In the genomic region with DNA sequence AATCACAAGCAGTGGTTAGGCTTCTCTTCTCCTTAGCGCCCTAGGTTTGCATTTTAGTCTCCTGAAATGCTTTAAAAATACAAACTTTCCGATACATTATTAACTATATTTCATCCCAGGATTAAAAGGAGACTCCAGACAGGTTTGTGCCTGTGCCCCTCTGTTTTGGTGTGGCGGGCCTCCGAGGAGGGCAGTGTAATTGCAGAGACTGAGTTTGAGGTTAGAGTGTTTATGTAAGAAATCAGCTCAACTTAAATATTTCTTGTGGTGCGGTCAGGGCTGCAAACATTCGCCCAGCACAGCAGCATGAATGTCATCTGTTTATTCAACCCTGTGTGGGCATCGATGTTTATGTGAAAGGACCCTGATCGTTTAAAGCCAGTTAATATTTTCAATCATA, we compare ENCODE assay signal across 21 cellular contexts.
A peak's percentile ranks its signal among the peaks of the same experiment; 100 is the strongest.
DNase-seq lines count a peak whose midpoint lies in the region; ATAC-seq and TF ChIP-seq lines count a peak whose summit lies in the region.
"Had no signal": no experiment of that assay in that cellular context is flagged by ENCODE, and none has a peak within 500 bp of the region (broad histone marks: within the 10 kb centered on the region; RNA-seq: fewer than 3 reads in every experiment).

No MANE protein-coding gene starts in this region.

- no peaks in the 10 kb centered on the region for H3F3A ChIP-seq in smooth muscle cell (ENCODE audit: low read depth)

- H3K4me2 ChIP-seq in hepatocyte = peak overlapping the region; percentile 42
- peak overlapping the region; percentile 62 for H3K4me2 ChIP-seq in smooth muscle cell
- H3K4me2 ChIP-seq: BLaER1, KMS-11 had no signal

- H3K36me3 ChIP-seq in hepatocyte (replicated peaks; ENCODE audit: insufficient read depth, low read depth) (no peaks in the 10 kb centered on the region), smooth muscle cell (ENCODE audit: low read depth) (no peaks in the 10 kb centered on the region)
- H3K36me3 ChIP-seq: BLaER1 had no signal

- H3K79me2 ChIP-seq in hepatocyte = no peaks in the 10 kb centered on the region
- H3K79me2 ChIP-seq in smooth muscle cell (ENCODE audit: low read depth) = no peaks in the 10 kb centered on the region

- ATAC-seq in GM21786 (IDR thresholded peaks at IDR 0.05; ENCODE audit: unreplicated experiment) (no peak), GM21825 (IDR thresholded peaks at IDR 0.05; ENCODE audit: unreplicated experiment) (no peak)
- ATAC-seq: GM12878, PC-3, SK-N-SH treated with all-trans-retinoic acid at 6 μM for 48 hours had no signal

- TF ChIP-seq CTCF in hepatocyte (IDR thresholded peaks at IDR 0.05; ENCODE audit: poor library complexity) (no peak), smooth muscle cell (IDR thresholded peaks at IDR 0.05; ENCODE audit: borderline replicate concordance, insufficient read depth, poor library complexity, severe bottlenecking) (no peak)

- no peak overlapping the region for H3K4me3 ChIP-seq in hepatocyte
- no peak overlapping the region for H3K4me3 ChIP-seq in smooth muscle cell
- H3K4me3 ChIP-seq: BLaER1, GM12878, GM23248 had no signal

- H3K27ac ChIP-seq in hepatocyte (no peak overlapping the region), smooth muscle cell (ENCODE audit: low read depth) (no peak overlapping the region)
- H3K27ac ChIP-seq: BLaER1, GM23248, KMS-11 had no signal

- H4K20me1 ChIP-seq in hepatocyte (ENCODE audit: insufficient read depth, poor library complexity, severe bottlenecking) = no peaks in the 10 kb centered on the region
- H4K20me1 ChIP-seq in smooth muscle cell (ENCODE audit: low read depth) = no peaks in the 10 kb centered on the region
- H4K20me1 ChIP-seq: BLaER1 had no signal

- H3K27me3 ChIP-seq in hepatocyte (no peaks in the 10 kb centered on the region), smooth muscle cell (ENCODE audit: low read depth) (no peaks in the 10 kb centered on the region)
- H3K27me3 ChIP-seq: BLaER1 had no signal

- 59% methylated on average over 8 of the region's 8 CpGs for WGBS in hepatocyte (ENCODE audit: low lambda C conversion rate, missing lambda C conversion rate)
- 39% methylated on average over 8 of the region's 8 CpGs for WGBS in smooth muscle cell (ENCODE audit: low lambda C conversion rate)

- no peaks in the 10 kb centered on the region for H3K9me2 ChIP-seq in hepatocyte (replicated peaks; ENCODE audit: insufficient read depth)

- H3K4me1 ChIP-seq in hepatocyte (ENCODE audit: insufficient read depth) (no peaks in the 10 kb centered on the region), smooth muscle cell (ENCODE audit: low read depth) (no peaks in the 10 kb centered on the region)

- no peak overlapping the region for H3K9ac ChIP-seq in smooth muscle cell (ENCODE audit: low read depth)
- H3K9ac ChIP-seq: BLaER1, GM23248, KMS-11 had no signal

- peak; percentile 27 for DNase-seq in M059J (ENCODE audit: low read depth)
- DNase-seq in astrocyte of the hippocampus (ENCODE audit: low read depth, low spot score) = peak; percentile 48
- no peak for DNase-seq in hepatocyte (ENCODE audit: low spot score)
- no peak for DNase-seq in smooth muscle cell (lab: John Stamatoyannopoulos, UW; ENCODE audit: unreplicated experiment)
- no peak for DNase-seq in C1 segment of cervical spinal cord (lab: John Stamatoyannopoulos, UW)
- no peak for DNase-seq in hypothalamus (lab: John Stamatoyannopoulos, UW)
- DNase-seq: CD8-positive, alpha-beta memory T cell; DMS79 treated with DMSO at 0.1 percent for 48 hours; GDM1; GM23248; NCI-H1092 treated with DMSO at 0.1 percent for 48 hours; NCI-H2081 treated with DMSO at 0.1 percent for 48 hours; NCI-H510A; NCI-H774; PC-3 had no signal

- no peaks in the 10 kb centered on the region for H3K9me3 ChIP-seq in hepatocyte (ENCODE audit: low read depth)
- H3K9me3 ChIP-seq in smooth muscle cell (replicated peaks; ENCODE audit: low read depth) = no peaks in the 10 kb centered on the region
- H3K9me3 ChIP-seq: BLaER1 had no signal

- no peak overlapping the region for H2AFZ ChIP-seq in hepatocyte
- no peak overlapping the region for H2AFZ ChIP-seq in smooth muscle cell (ENCODE audit: low read depth)
- H2AFZ ChIP-seq: GM23248 had no signal

Comparison
In these comparisons a context has a peak if more than half of its experiments do, and no peak if none do; other contexts are left out.
1. DNase-seq: peak in M059J (single experiment) and astrocyte of the hippocampus (single experiment); none in hepatocyte (single experiment), smooth muscle cell (single experiment), C1 segment of cervical spinal cord (0 of 14) and hypothalamus (0 of 51).